10 cellular contexts compared by ENCODE assay signal in genomic region chr17:332558-333322, GRCh38. TPM values are rescaled to one million over a fixed set of nuclear protein-coding genes. Genes with fewer than 3 reads are reported as not detected.
DNase-seq lines count a peak whose midpoint lies in the region; ATAC-seq and TF ChIP-seq lines count a peak whose summit lies in the region.
"Had no signal": no experiment of that assay in that cellular context is flagged by ENCODE, and none has a peak within 500 bp of the region (broad histone marks: within the 10 kb centered on the region; RNA-seq: fewer than 3 reads in every experiment).

No MANE protein-coding gene starts in this region.

- no peaks in the 10 kb centered on the region for H3K27me3 ChIP-seq in aorta (ENCODE audit: control insufficient read depth in 1 of 2, insufficient read depth in 2 of 2, low read length in 1 of 2)

- H3K4me3 ChIP-seq in fibroblast of pulmonary artery (replicated peaks; ENCODE audit: low read depth, low read length) (no peak overlapping the region), aorta (ENCODE audit: low read length in 2 of 2) (no peak overlapping the region)

- H3K36me3 ChIP-seq in aorta (ENCODE audit: control insufficient read depth in 1 of 2, insufficient read depth in 2 of 2, low read length in 1 of 2) = no peaks in the 10 kb centered on the region

- TF ChIP-seq CTCF in fibroblast of pulmonary artery (IDR thresholded peaks at IDR 0.05; ENCODE audit: low read length, missing control alignments) = no peak
- no peak for TF ChIP-seq CTCF in nephron (IDR thresholded peaks at IDR 0.05; ENCODE audit: unreplicated experiment in 3 of 3)

- H3K4me3 Mint-ChIP-seq in nephron = peak overlapping the region; percentile 75 to 86 (median 80)
- H3K4me3 Mint-ChIP-seq: memory B cell had no signal

- WGBS in aorta, 2 donors = 75 to 83% methylated on average over 33 to 34 of the region's 34 CpGs

- peaks cover 81% of the 10 kb centered on the region for H3K4me1 Mint-ChIP-seq in nephron

- intact Hi-C loops in aorta (cut with DNase I) = no loop called here

- H3K36me3 Mint-ChIP-seq in nephron (ENCODE audit: low read depth) = no peaks in the 10 kb centered on the region

- peak; percentile 3 for ATAC-seq in aorta (ENCODE audit: low FRiP score)
- no peak for ATAC-seq in GM18498 (IDR thresholded peaks at IDR 0.05; ENCODE audit: unreplicated experiment)

- no peaks in the 10 kb centered on the region for H3K9me3 ChIP-seq in aorta (ENCODE audit: control insufficient read depth, low read length)

- peaks cover 17% of the 10 kb centered on the region for H3K27me3 Mint-ChIP-seq in nephron (ENCODE audit: low read depth)

- H3K4me1 ChIP-seq in aorta (ENCODE audit: control insufficient read depth in 1 of 2, insufficient read depth in 2 of 2, low read length in 2 of 2) = no peaks in the 10 kb centered on the region

- H3K27ac ChIP-seq in aorta (ENCODE audit: low read depth in 1 of 2, low read length in 2 of 2) = no peak overlapping the region

- H3K27ac Mint-ChIP-seq in nephron = peak overlapping the region; percentile 91 to 100 (median 94)
- H3K27ac Mint-ChIP-seq: memory B cell had no signal

- DNase-seq in activated effector memory CD4-positive, alpha-beta T cell treated with anti-CD3 and anti-CD28 coated beads, Interleukin-2, amount 50 U/mL, for 16 hours = peak; percentile 21
- DNase-seq in activated effector memory CD4-positive, alpha-beta T cell treated with Interleukin-2 at 50 U/mL for 16 hours = no peak
- DNase-seq in fibroblast of pulmonary artery (ENCODE audit: low read depth) (peak; percentile 20), aorta (peak; percentile 54 to 74), NOMO-1 (lab: John Stamatoyannopoulos, UW; ENCODE audit: unreplicated experiment in 2 of 2) (no peak), NCI-H82 treated with DMSO at 0.1 percent for 48 hours (lab: John Stamatoyannopoulos, UW; ENCODE audit: unreplicated experiment) (no peak)
- DNase-seq: NCI-H187 treated with DMSO at 0.1 percent for 48 hours had no signal

- no peaks in the 10 kb centered on the region for H3K9me3 Mint-ChIP-seq in nephron
- H3K9me3 Mint-ChIP-seq: memory B cell had no signal

RNA-seq across cellular contexts. Expression of gene RPH3AL, which starts 19.9 kb away (rescaled TPM):
- total RNA-seq in aorta = 10 to 100 TPM; 12.5 to 18.1 TPM
- polyA plus RNA-seq in aorta = 1 to 10 TPM; 1.6 to 3.5 TPM

Comparison
In these comparisons a context has a peak if more than half of its experiments do, and no peak if none do; other contexts are left out.
1. DNase-seq: peak in activated effector memory CD4-positive, alpha-beta T cell treated with anti-CD3 and anti-CD28 coated beads, Interleukin-2, amount 50 U/mL, for 16 hours (single experiment), fibroblast of pulmonary artery (single experiment) and aorta (2 of 2); none in activated effector memory CD4-positive, alpha-beta T cell treated with Interleukin-2 at 50 U/mL for 16 hours (single experiment), NOMO-1 (0 of 2) and NCI-H82 treated with DMSO at 0.1 percent for 48 hours (single experiment).